Comparison of ENCODE assay signal across 17 cellular contexts in the genomic region with DNA sequence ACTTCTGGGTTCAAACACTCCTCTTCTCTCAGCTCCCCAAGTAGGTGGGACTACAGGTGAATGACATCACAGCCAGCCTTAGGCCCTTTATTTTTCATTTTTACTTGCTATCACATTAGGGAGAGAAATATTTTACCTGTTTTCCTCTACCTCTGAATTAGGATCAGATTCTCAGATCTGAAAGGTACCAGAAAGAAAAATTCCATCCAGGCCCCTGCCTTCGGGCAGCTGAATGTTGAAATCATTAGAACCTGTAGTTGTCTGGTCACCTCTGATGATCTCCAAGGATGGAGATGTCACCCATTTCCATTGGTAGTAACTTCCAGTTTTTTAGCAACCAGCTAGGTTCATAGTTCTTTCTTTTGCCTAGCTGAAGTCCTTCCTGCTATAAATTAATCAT.
DNase-seq lines count a peak whose midpoint lies in the region; ATAC-seq and TF ChIP-seq lines count a peak whose summit lies in the region.
"Had no signal": no experiment of that assay in that cellular context is flagged by ENCODE, and none has a peak within 500 bp of the region (broad histone marks: within the 10 kb centered on the region; RNA-seq: fewer than 3 reads in every experiment).

No MANE protein-coding gene starts in this region.

- no peak for TF ChIP-seq CTCF in type B pancreatic cell (conservative IDR thresholded peaks at IDR 0.05)
- no peak for TF ChIP-seq CTCF in right atrium auricular region (IDR thresholded peaks at IDR 0.05)

- H3K27ac Mint-ChIP-seq in type B pancreatic cell: peak overlapping the region; percentile 91
- no peak overlapping the region for H3K27ac Mint-ChIP-seq in naive thymus-derived CD8-positive, alpha-beta T cell

- H3K4me1 ChIP-seq in HUES48 (ENCODE audit: control insufficient read depth, insufficient read depth, low read length) (peaks cover 30% of the 10 kb centered on the region), SJSA1 (replicated peaks) (peaks cover 37% of the 10 kb centered on the region), mesenchymal stem cell (ENCODE audit: control insufficient read depth, insufficient read depth, low read depth, low read length) (no peaks in the 10 kb centered on the region), right atrium auricular region (no peaks in the 10 kb centered on the region)

- peak overlapping the region in 1 of 2 experiments; percentile 70 for H3K18ac ChIP-seq in mesenchymal stem cell (ENCODE audit: low read depth in 1 of 2, low read length in 2 of 2)

- H3K4me3 ChIP-seq in HUES48 (ENCODE audit: low read depth, low read length) (no peak overlapping the region), SJSA1 (no peak overlapping the region), mesenchymal stem cell (ENCODE audit: insufficient read depth in 1 of 2, low read depth in 1 of 2, low read length in 2 of 2) (no peak overlapping the region), right atrium auricular region (no peak overlapping the region)

- peak overlapping the region; percentile 79 for H2BK120ac ChIP-seq in mesenchymal stem cell (ENCODE audit: low read depth, low read length)

- H3K36me3 ChIP-seq in HUES48 (ENCODE audit: control insufficient read depth, insufficient read depth, low read length) (no peaks in the 10 kb centered on the region), SJSA1 (no peaks in the 10 kb centered on the region), mesenchymal stem cell (ENCODE audit: control insufficient read depth in 1 of 2, insufficient read depth in 2 of 2, low read depth in 1 of 2, low read length in 2 of 2) (peaks cover 0 to 12% of the 10 kb centered on the region in 2 experiments), right atrium auricular region (no peaks in the 10 kb centered on the region)

- no peak overlapping the region for H2BK15ac ChIP-seq in mesenchymal stem cell (ENCODE audit: low read depth, poor library complexity, severe bottlenecking)

- H2BK5ac ChIP-seq in mesenchymal stem cell (ENCODE audit: low read depth, low read length, poor library complexity, severe bottlenecking): no peak overlapping the region

- peak overlapping the region in 1 of 2 experiments; percentile 76 for H3K4ac ChIP-seq in mesenchymal stem cell (ENCODE audit: low read depth in 1 of 2, low read length in 2 of 2)

- no peak overlapping the region for H2AK5ac ChIP-seq in mesenchymal stem cell (ENCODE audit: low read length, severe bottlenecking)

- ATAC-seq in naive thymus-derived CD8-positive, alpha-beta T cell: no peak
- no peak for ATAC-seq in GM19397 (IDR thresholded peaks at IDR 0.05; ENCODE audit: unreplicated experiment)

- no peaks in the 10 kb centered on the region for H3K9me3 ChIP-seq in HUES48 (ENCODE audit: control insufficient read depth, insufficient read depth, low read length)
- no peaks in the 10 kb centered on the region for H3K9me3 ChIP-seq in SJSA1 (replicated peaks)
- H3K9me3 ChIP-seq in mesenchymal stem cell (ENCODE audit: control insufficient read depth, low read length): no peaks in the 10 kb centered on the region
- H3K9me3 ChIP-seq in right atrium auricular region: no peaks in the 10 kb centered on the region

- H3K79me1 ChIP-seq in mesenchymal stem cell (replicated peaks; ENCODE audit: low read length, poor library complexity, severe bottlenecking): no peaks in the 10 kb centered on the region

- H3K27me3 ChIP-seq in HUES48 (ENCODE audit: control insufficient read depth, insufficient read depth, low read length): peaks cover 89% of the 10 kb centered on the region
- no peaks in the 10 kb centered on the region for H3K27me3 ChIP-seq in SJSA1 (replicated peaks)
- no peaks in the 10 kb centered on the region for H3K27me3 ChIP-seq in mesenchymal stem cell (ENCODE audit: control insufficient read depth in 1 of 2, insufficient read depth in 1 of 2, low read length in 2 of 2)
- no peaks in the 10 kb centered on the region for H3K27me3 ChIP-seq in right atrium auricular region

- DNase-seq in SJSA1 (ENCODE audit: low read depth in 1 of 2, low spot score in 2 of 2) (no peak), mesenchymal stem cell (peak; percentile 20), type B pancreatic cell (ENCODE audit: extremely low spot score, unreplicated experiment) (no peak), right atrium auricular region (ENCODE audit: low spot score) (no peak), nucleus accumbens (lab: John Stamatoyannopoulos, UW) (no peak)
- DNase-seq in naive thymus-derived CD8-positive, alpha-beta T cell: no peak
- DNase-seq: C1 segment of cervical spinal cord; Calu3; CD4-positive, alpha-beta memory T cell; COR-L47; DMS53; DMS79 treated with DMSO at 0.1 percent for 48 hours; GF-D8; H7; HCEC 1CT had no signal

- POLR2A ChIA-PET in naive thymus-derived CD8-positive, alpha-beta T cell (lab: Charles Lee): no interaction called here

- no peak overlapping the region for H4K91ac ChIP-seq in mesenchymal stem cell (ENCODE audit: low read length)

- no peak overlapping the region for H3K14ac ChIP-seq in mesenchymal stem cell (ENCODE audit: low read length in 2 of 2)

- peaks cover 15% of the 10 kb centered on the region for H3K36me3 Mint-ChIP-seq in type B pancreatic cell
- peaks cover 19 to 77% (median 44%) of the 10 kb centered on the region in 3 donors for H3K36me3 Mint-ChIP-seq in naive thymus-derived CD8-positive, alpha-beta T cell

- no peak overlapping the region for H3K23ac ChIP-seq in mesenchymal stem cell (ENCODE audit: low read length in 2 of 2)

- H2BK12ac ChIP-seq in mesenchymal stem cell (ENCODE audit: low read length in 2 of 2): peak overlapping the region in 1 of 2 experiments; percentile 66

- H4K8ac ChIP-seq in mesenchymal stem cell (ENCODE audit: low read length): no peak overlapping the region

- 73% methylated on average over 1 of the region's 1 CpG for WGBS in mesenchymal stem cell

- peaks cover 6% of the 10 kb centered on the region for H3K4me1 Mint-ChIP-seq in type B pancreatic cell (ENCODE audit: unreplicated experiment)
- no peaks in the 10 kb centered on the region for H3K4me1 Mint-ChIP-seq in naive thymus-derived CD8-positive, alpha-beta T cell
- H3K4me1 Mint-ChIP-seq: CD4-positive, alpha-beta memory T cell had no signal

- no peak overlapping the region for H2AFZ ChIP-seq in mesenchymal stem cell (ENCODE audit: low read depth, low read length)

- no peaks in the 10 kb centered on the region for H3K27me3 Mint-ChIP-seq in type B pancreatic cell
- H3K27me3 Mint-ChIP-seq in naive thymus-derived CD8-positive, alpha-beta T cell: no peaks in the 10 kb centered on the region
- H3K27me3 Mint-ChIP-seq: CD4-positive, alpha-beta memory T cell had no signal

- no peak overlapping the region for H3K4me3 Mint-ChIP-seq in type B pancreatic cell
- H3K4me3 Mint-ChIP-seq in naive thymus-derived CD8-positive, alpha-beta T cell: no peak overlapping the region
- H3K4me3 Mint-ChIP-seq: CD4-positive, alpha-beta memory T cell had no signal

- no peak overlapping the region for H3K9ac ChIP-seq in HUES48 (ENCODE audit: low read depth, low read length)
- no peak overlapping the region for H3K9ac ChIP-seq in mesenchymal stem cell (ENCODE audit: low read length)

- H3K27ac ChIP-seq in HUES48 (ENCODE audit: low read depth, low read length): peak overlapping the region; percentile 28
- 0 out of 2 replicates have a peak overlapping the region, but pooled peaks have one; percentile 2 for H3K27ac ChIP-seq in SJSA1
- H3K27ac ChIP-seq in mesenchymal stem cell (ENCODE audit: low read length, poor library complexity, severe bottlenecking): no peak overlapping the region
- H3K27ac ChIP-seq in right atrium auricular region: no peak overlapping the region

- H3K9me3 Mint-ChIP-seq in type B pancreatic cell: peaks cover 10% of the 10 kb centered on the region
- H3K9me3 Mint-ChIP-seq in naive thymus-derived CD8-positive, alpha-beta T cell: peaks cover 5 to 68% (median 37%) of the 10 kb centered on the region in 9 donors

- no peak overlapping the region for H3K4me2 ChIP-seq in mesenchymal stem cell (ENCODE audit: low read length, poor library complexity, severe bottlenecking)

Comparison
In these comparisons a context has a peak if more than half of its experiments do, and no peak if none do; other contexts are left out.
1. H3K27ac ChIP-seq: peak in HUES48 (single experiment) and SJSA1 (single experiment); none in mesenchymal stem cell (single experiment) and right atrium auricular region (0 of 2).